8 cellular contexts compared by ENCODE assay signal in the genomic region with DNA sequence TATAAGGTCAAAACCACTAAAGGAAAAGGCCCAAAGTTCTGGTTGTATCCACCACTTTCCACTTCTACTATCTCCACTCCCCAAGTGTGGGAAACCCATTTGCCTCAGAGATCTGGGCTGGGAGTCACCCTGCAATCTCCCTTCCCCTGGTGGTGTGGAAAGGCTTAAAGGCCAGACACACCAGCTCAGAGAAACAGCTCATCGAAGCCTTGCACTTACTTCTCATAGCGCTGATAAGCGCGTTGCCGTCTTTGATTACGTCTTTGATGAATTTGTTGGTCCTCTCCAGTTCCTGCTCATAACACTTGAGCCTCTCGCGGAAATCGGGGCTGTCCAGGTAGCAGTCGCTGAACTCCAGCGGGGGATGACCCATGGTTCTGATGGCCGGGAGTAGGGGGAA. TPM values are rescaled to one million over a fixed set of nuclear protein-coding genes. Genes with fewer than 3 reads are reported as not detected.
DNase-seq lines count a peak whose midpoint lies in the region; ATAC-seq and TF ChIP-seq lines count a peak whose summit lies in the region.

No MANE protein-coding gene starts in this region.

- WGBS in mammary epithelial cell (ENCODE audit: low coverage, missing lambda C conversion rate), result 23% methylated on average over 12 of the region's 12 CpGs
- WGBS in liver, result 22% methylated on average over 12 of the region's 12 CpGs
- 0 to 46% methylated on average over 7 to 12 of the region's 12 CpGs for WGBS in tibial nerve, 2 donors

- no peaks in the 10 kb centered on the region for H3K79me2 ChIP-seq in mammary epithelial cell (ENCODE audit: insufficient read depth, low read length)

- H3K4me3 Mint-ChIP-seq in activated CD4-positive, alpha-beta T cell treated with anti-CD3 and anti-CD28 coated beads for 36 hours, result peak overlapping the region; percentile 64

- no peak for TF ChIP-seq POLR2A in tibial nerve (IDR thresholded peaks at IDR 0.05)

- no peaks in the 10 kb centered on the region for H3K36me3 ChIP-seq in mammary epithelial cell (ENCODE audit: insufficient read depth, low read length)
- H3K36me3 ChIP-seq in liver (ENCODE audit: control insufficient read depth in 4 of 4, insufficient read depth in 3 of 4, low read depth in 1 of 4, low read length in 3 of 4), result no peaks in the 10 kb centered on the region
- no peaks in the 10 kb centered on the region for H3K36me3 ChIP-seq in tibial nerve

- TF ChIP-seq CTCF in mammary epithelial cell (conservative IDR thresholded peaks at IDR 0.05 in 1 of 2, IDR thresholded peaks at IDR 0.05 in 1 of 2; ENCODE audit: extremely low read depth in 1 of 2, insufficient read depth in 1 of 2, low read depth in 1 of 2, low read length in 2 of 2), result no peak
- no peak for TF ChIP-seq CTCF in liver (IDR thresholded peaks at IDR 0.05; ENCODE audit: low read depth, low read length, missing input control)
- TF ChIP-seq CTCF in tibial nerve (IDR thresholded peaks at IDR 0.05), result no peak

- no peaks in the 10 kb centered on the region for H3K27me3 ChIP-seq in mammary epithelial cell (ENCODE audit: insufficient read depth, low read length)
- no peaks in the 10 kb centered on the region for H3K27me3 ChIP-seq in liver (ENCODE audit: control insufficient read depth in 4 of 4, insufficient read depth in 4 of 4, low read length in 3 of 4)
- H3K27me3 ChIP-seq in tibial nerve, result no peaks in the 10 kb centered on the region

- POLR2A ChIA-PET in activated CD4-positive, alpha-beta T cell treated with anti-CD3 and anti-CD28 coated beads for 36 hours (lab: Charles Lee), result no interaction called here

- peak overlapping the region; percentile 48 to 56 (median 54) for H3K4me3 ChIP-seq in mammary epithelial cell (replicated peaks in 1 of 3; ENCODE audit: insufficient read depth in 1 of 3, low read depth in 2 of 3, low read length in 3 of 3)
- H3K4me3 ChIP-seq in liver (ENCODE audit: low read depth in 1 of 3, low read length in 3 of 3), result peak overlapping the region in 2 of 3 donors; percentile 50 to 77
- peak overlapping the region; percentile 50 to 71 (median 60) for H3K4me3 ChIP-seq in tibial nerve

- TSS peak; percentile 50 for BruUV-seq in mammary epithelial cell (replicated peaks; lab: Mats Ljungman, UMichigan)

- no peak for DNase-seq in activated CD4-positive, alpha-beta T cell treated with anti-CD3 and anti-CD28 coated beads for 36 hours
- DNase-seq in activated CD4-positive, alpha-beta T cell treated with anti-CD3 and anti-CD28 coated beads for 48 hours, result no peak
- DNase-seq in mammary epithelial cell (no peak), tibial nerve (ENCODE audit: low spot score in 2 of 2) (no peak), NCI-H1105 treated with DMSO at 0.1 percent for 48 hours (lab: John Stamatoyannopoulos, UW) (no peak), iPS-NIHi11 (ENCODE audit: low spot score) (no peak)

- H3K36me3 Mint-ChIP-seq in activated CD4-positive, alpha-beta T cell treated with anti-CD3 and anti-CD28 coated beads for 36 hours (ENCODE audit: low read depth), result no peaks in the 10 kb centered on the region

- dilution Hi-C loops in mammary epithelial cell (cut with HindIII; ENCODE audit: low sequenced_read_pairs), result no loop called here

- CTCF ChIA-PET in activated CD4-positive, alpha-beta T cell treated with anti-CD3 and anti-CD28 coated beads for 36 hours (lab: Charles Lee), result no interaction called here
- CTCF ChIA-PET in mammary epithelial cell (lab: Charles Lee; ENCODE audit: low non-redundant PET), result no interaction called here

- intact Hi-C loops in activated CD4-positive, alpha-beta T cell treated with anti-CD3 and anti-CD28 coated beads for 36 hours (cut with DNase I, micrococcal nuclease), result no loop called here
- intact Hi-C loops in mammary epithelial cell (cut with micrococcal nuclease), result no loop called here

- H3K9ac ChIP-seq in mammary epithelial cell (ENCODE audit: insufficient read depth, low read length), result peak overlapping the region; percentile 59
- H3K9ac ChIP-seq in liver (ENCODE audit: low read depth in 1 of 2, low read length in 2 of 2), result no peak overlapping the region

- in situ Hi-C loops in mammary epithelial cell (cut with MboI; ENCODE audit: low sequenced_read_pairs in 2 of 2), result no loop called here

- H3K9me3 ChIP-seq in mammary epithelial cell (replicated peaks; ENCODE audit: insufficient read depth, low read length) (no peaks in the 10 kb centered on the region), liver (ENCODE audit: control insufficient read depth in 4 of 4, low read length in 3 of 4) (no peaks in the 10 kb centered on the region), tibial nerve (no peaks in the 10 kb centered on the region)

- peak overlapping the region; percentile 30 for H3K27ac ChIP-seq in mammary epithelial cell (ENCODE audit: insufficient read depth, low read depth, low read length)
- H3K27ac ChIP-seq in liver (ENCODE audit: low read depth in 1 of 2, low read length in 2 of 2), result no peak overlapping the region
- H3K27ac ChIP-seq in tibial nerve, result peak overlapping the region in 3 of 4 donors; percentile 75 to 89 (median 89)

- peaks cover 33% of the 10 kb centered on the region for H3K27me3 Mint-ChIP-seq in activated CD4-positive, alpha-beta T cell treated with anti-CD3 and anti-CD28 coated beads for 36 hours

- no peak overlapping the region for H3K27ac Mint-ChIP-seq in activated CD4-positive, alpha-beta T cell treated with anti-CD3 and anti-CD28 coated beads for 36 hours

- no peak for TF ChIP-seq EP300 in tibial nerve (IDR thresholded peaks at IDR 0.05)

- ATAC-seq in activated CD4-positive, alpha-beta T cell treated with anti-CD3 and anti-CD28 coated beads for 36 hours, result no peak
- ATAC-seq in HG02588 (IDR thresholded peaks at IDR 0.05; ENCODE audit: unreplicated experiment), result no peak

- H3K4me2 ChIP-seq in mammary epithelial cell (ENCODE audit: insufficient read depth, low read depth, low read length), result peak overlapping the region; percentile 72

- H3K4me1 Mint-ChIP-seq in activated CD4-positive, alpha-beta T cell treated with anti-CD3 and anti-CD28 coated beads for 36 hours, result peaks cover 6% of the 10 kb centered on the region

- H2AFZ ChIP-seq in mammary epithelial cell (ENCODE audit: low read depth, low read length), result peak overlapping the region; percentile 88

- H4K20me1 ChIP-seq in mammary epithelial cell (ENCODE audit: insufficient read depth, low read length), result no peaks in the 10 kb centered on the region

- no peak for TF ChIP-seq RAD21 in liver (IDR thresholded peaks at IDR 0.05)

- peaks cover 4% of the 10 kb centered on the region for H3K4me1 ChIP-seq in mammary epithelial cell (ENCODE audit: insufficient read depth, low read length)
- peaks cover 0 to 7% (median 0%) of the 10 kb centered on the region in 4 donors for H3K4me1 ChIP-seq in liver (ENCODE audit: control insufficient read depth in 4 of 4, insufficient read depth in 4 of 4, low read length in 3 of 4)
- peaks cover 0 to 23% (median 2%) of the 10 kb centered on the region in 4 donors for H3K4me1 ChIP-seq in tibial nerve

- no peaks in the 10 kb centered on the region for H3K9me3 Mint-ChIP-seq in activated CD4-positive, alpha-beta T cell treated with anti-CD3 and anti-CD28 coated beads for 36 hours (ENCODE audit: low read depth)

TF ChIP-seq in liver, 16 proteins besides CTCF, POLR2A, EP300 and RAD21:
- TF ChIP-seq, protein P1, sequence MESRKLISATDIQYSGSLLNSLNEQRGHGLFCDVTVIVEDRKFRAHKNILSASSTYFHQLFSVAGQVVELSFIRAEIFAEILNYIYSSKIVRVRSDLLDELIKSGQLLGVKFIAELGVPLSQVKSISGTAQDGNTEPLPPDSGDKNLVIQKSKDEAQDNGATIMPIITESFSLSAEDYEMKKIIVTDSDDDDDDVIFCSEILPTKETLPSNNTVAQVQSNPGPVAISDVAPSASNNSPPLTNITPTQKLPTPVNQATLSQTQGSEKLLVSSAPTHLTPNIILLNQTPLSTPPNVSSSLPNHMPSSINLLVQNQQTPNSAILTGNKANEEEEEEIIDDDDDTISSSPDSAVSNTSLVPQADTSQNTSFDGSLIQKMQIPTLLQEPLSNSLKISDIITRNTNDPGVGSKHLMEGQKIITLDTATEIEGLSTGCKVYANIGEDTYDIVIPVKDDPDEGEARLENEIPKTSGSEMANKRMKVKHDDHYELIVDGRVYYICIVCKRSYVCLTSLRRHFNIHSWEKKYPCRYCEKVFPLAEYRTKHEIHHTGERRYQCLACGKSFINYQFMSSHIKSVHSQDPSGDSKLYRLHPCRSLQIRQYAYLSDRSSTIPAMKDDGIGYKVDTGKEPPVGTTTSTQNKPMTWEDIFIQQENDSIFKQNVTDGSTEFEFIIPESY (IDR thresholded peaks at IDR 0.05), result no peak
- TF ChIP-seq NR2F2 (IDR thresholded peaks at IDR 0.05) (no peak), EGR1 (IDR thresholded peaks at IDR 0.05; ENCODE audit: low read depth in 2 of 2) (no peak), FOXA2 (IDR thresholded peaks at IDR 0.05) (no peak), HNF4G (IDR thresholded peaks at IDR 0.05) (no peak), FOXA1 (IDR thresholded peaks at IDR 0.05) (no peak)
- TF ChIP-seq, protein P2, sequence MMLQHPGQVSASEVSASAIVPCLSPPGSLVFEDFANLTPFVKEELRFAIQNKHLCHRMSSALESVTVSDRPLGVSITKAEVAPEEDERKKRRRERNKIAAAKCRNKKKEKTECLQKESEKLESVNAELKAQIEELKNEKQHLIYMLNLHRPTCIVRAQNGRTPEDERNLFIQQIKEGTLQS (IDR thresholded peaks at IDR 0.05), result no peak

RNA-seq across cellular contexts. Expression of a gene that starts 0.6 kb away (rescaled TPM):
- under 1 TPM; 0.04 to 0.07 TPM for total RNA-seq in activated CD4-positive, alpha-beta T cell treated with anti-CD3 and anti-CD28 coated beads for 36 hours
- total RNA-seq in mammary epithelial cell, result 1 to 10 TPM; 5.3 to 7.3 TPM
- polyA plus RNA-seq in mammary epithelial cell, result 3.3 TPM
- polyA minus RNA-seq in mammary epithelial cell, result 13.7 TPM
- total RNA-seq in liver, result 1 to 10 TPM; 1.0 to 1.2 TPM
- under 1 TPM; 0.17 to 0.20 TPM for polyA plus RNA-seq in liver
- 10 to 100 TPM; 13.2 to 27.1 (median 20.5) TPM for total RNA-seq in tibial nerve

Comparison
In these comparisons a context has a peak if more than half of its experiments do, and no peak if none do; other contexts are left out.
1. H3K27ac ChIP-seq: peak in mammary epithelial cell (single experiment) and tibial nerve (3 of 4); none in liver (0 of 2).
2. Peak in every context shown above with its lines, with median percentiles within 50 percentile points of each other: H3K4me3 ChIP-seq.